Comparison of ENCODE assay signal across 1 cellular context in the genomic region with DNA sequence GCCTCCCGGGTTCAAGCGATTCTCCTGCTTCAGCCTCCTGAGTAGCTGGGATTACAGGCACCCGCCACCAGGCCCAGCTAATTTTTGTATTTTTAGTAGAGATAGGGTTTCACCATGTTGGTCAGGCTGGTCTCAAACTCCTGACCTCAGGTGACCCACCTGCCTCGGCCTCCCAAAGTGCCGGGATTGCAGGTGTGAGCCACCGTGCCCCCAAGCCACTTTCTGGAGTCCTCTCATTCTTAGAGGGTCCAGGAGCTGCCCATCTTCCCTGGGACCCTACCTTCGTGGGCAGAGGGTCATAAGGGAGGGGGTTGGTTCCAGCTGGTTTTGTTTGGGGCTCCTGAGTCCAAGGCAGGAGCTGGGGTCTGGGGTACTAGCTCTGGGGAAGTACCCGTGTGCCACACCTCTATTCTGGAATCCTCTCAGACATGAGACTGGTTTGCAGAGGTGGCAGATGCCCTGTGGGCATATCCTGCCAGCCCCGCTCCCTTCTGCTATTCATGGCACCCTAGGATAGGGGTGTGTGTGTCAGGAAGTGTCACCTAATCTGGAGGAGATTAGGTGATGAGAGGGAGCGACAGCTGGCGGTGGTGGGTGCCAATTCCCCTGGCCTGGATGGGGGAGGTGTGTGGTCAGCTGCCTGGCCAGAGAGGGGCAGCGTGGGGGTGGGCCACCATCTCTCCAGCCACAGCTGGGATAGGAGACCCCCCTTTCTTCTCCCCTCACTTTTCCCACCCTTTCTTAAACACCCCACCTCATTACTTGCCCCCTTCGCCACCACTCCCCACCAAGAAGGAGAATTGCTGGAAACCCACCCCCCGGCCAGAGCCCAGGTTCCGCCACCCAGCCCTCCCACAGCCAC.
TF ChIP-seq lines count a peak whose summit lies in the region.

No MANE protein-coding gene starts in this region.

TF ChIP-seq in GM12878, 131 proteins besides CTCF, POLR2A, EP300 and RAD21:
- TF ChIP-seq, protein P1, sequence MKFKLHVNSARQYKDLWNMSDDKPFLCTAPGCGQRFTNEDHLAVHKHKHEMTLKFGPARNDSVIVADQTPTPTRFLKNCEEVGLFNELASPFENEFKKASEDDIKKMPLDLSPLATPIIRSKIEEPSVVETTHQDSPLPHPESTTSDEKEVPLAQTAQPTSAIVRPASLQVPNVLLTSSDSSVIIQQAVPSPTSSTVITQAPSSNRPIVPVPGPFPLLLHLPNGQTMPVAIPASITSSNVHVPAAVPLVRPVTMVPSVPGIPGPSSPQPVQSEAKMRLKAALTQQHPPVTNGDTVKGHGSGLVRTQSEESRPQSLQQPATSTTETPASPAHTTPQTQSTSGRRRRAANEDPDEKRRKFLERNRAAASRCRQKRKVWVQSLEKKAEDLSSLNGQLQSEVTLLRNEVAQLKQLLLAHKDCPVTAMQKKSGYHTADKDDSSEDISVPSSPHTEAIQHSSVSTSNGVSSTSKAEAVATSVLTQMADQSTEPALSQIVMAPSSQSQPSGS (IDR thresholded peaks at IDR 0.05; ENCODE audit: low read length) = no peak
- TF ChIP-seq POLR2AphosphoS5 (IDR thresholded peaks at IDR 0.05; ENCODE audit: low read length) = peak; percentile 34; the same call in 1 of the 2 replicates
- TF ChIP-seq, protein P2, sequence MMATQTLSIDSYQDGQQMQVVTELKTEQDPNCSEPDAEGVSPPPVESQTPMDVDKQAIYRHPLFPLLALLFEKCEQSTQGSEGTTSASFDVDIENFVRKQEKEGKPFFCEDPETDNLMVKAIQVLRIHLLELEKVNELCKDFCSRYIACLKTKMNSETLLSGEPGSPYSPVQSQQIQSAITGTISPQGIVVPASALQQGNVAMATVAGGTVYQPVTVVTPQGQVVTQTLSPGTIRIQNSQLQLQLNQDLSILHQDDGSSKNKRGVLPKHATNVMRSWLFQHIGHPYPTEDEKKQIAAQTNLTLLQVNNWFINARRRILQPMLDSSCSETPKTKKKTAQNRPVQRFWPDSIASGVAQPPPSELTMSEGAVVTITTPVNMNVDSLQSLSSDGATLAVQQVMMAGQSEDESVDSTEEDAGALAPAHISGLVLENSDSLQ (IDR thresholded peaks at IDR 0.05) = peak; percentile 13; the same call in 1 of the 2 replicates
